ENCODE assay signal across 15 cellular contexts in the genomic region with DNA sequence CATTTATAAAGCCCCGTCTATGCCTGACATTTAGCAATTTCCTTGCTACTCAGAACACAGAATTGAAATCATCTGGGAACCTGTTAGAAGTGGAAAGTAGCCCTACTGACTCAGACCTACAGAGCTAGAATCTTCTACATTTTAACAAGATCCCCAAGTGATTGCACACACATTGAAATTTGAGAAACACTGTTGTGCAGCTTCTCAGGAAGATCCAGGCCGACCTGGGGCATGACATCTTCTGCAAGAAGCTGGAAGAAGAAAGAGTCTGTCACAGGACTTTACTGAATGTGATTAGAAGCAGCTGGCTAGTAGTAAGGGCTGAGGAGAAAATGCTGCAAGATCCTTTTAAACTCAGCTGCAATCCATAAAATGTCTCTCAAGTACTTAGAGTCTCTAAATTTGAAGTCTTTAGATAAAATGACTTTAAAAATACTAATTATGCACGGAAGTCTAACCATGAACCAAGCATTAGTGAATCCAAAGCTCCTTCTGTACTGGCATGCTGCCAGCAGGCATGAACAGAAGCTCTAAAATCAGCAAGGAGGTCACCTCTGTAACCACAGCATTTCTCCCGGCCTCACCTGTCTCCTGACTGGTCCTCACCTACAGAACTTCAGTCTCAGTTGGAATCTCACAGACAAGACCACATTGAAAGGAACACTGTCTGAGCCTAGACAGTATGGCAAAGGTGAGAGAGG.
DNase-seq lines count a peak whose midpoint lies in the region; ATAC-seq, FAIRE-seq and TF ChIP-seq lines count a peak whose summit lies in the region.
"Had no signal": no experiment of that assay in that cellular context is flagged by ENCODE, and none has a peak within 500 bp of the region (broad histone marks: within the 10 kb centered on the region; RNA-seq: fewer than 3 reads in every experiment).

No MANE protein-coding gene starts in this region.

- no peak overlapping the region for H3K27ac ChIP-seq in K562 (ENCODE audit: extremely low read depth, low read depth, low read length)
- H3K27ac ChIP-seq in WERI-Rb-1: no peak overlapping the region
- H3K27ac ChIP-seq: BLaER1 treated with 17β-estradiol and CSF1 and Interleukin-3, amounts not matched to agents 10 nM and 100 nM had no signal

- no peaks in the 10 kb centered on the region for H4K20me1 ChIP-seq in K562 (replicated peaks; ENCODE audit: control insufficient read depth, insufficient read depth, low read length)

- in situ Hi-C loops in K562 (cut with MboI): no loop called here

- CTCF ChIA-PET in K562 (lab: Yijun Ruan, JAX; ENCODE audit: low intra/inter-chr PET ratio): no interaction called here

- intact Hi-C loops in K562 (cut with micrococcal nuclease): no loop called here

- H3K9me1 ChIP-seq in K562 (ENCODE audit: control insufficient read depth, insufficient read depth, low read length): no peaks in the 10 kb centered on the region

- POLR2A ChIA-PET in K562 (lab: Yijun Ruan, JAX): interaction anchor here (1.2 kb wide), 1 partner anchor 25 kb away, joined by 3 read pairs; no protein-coding TSS in a partner anchor

- TF ChIP-seq CTCF in K562 (IDR thresholded peaks at IDR 0.05 in 2 of 3, conservative IDR thresholded peaks at IDR 0.05 in 1 of 3; ENCODE audit: insufficient read depth in 2 of 3, low read depth in 1 of 3, low read length in 3 of 3) (no peak), WERI-Rb-1 (IDR thresholded peaks at IDR 0.05; ENCODE audit: low read depth, low read length) (no peak)

- H2AFZ ChIP-seq in K562 (ENCODE audit: low read depth, low read length): no peak overlapping the region

- ATAC-seq in K562 (no peak), GM18870 (IDR thresholded peaks at IDR 0.05; ENCODE audit: unreplicated experiment) (no peak), GM19463 (IDR thresholded peaks at IDR 0.05; ENCODE audit: unreplicated experiment) (no peak), HG02884 (IDR thresholded peaks at IDR 0.05; ENCODE audit: unreplicated experiment) (no peak)
- ATAC-seq: activated CD8-positive, alpha-beta memory T cell treated with anti-CD3 and anti-CD28 coated beads, Interleukin-2, amount 10 ng/mL, durations not matched to agents 7 days and 5 days had no signal

- no peak for FAIRE-seq in K562 (lab: Jason Lieb, UNC)
- FAIRE-seq: astrocyte had no signal

- no peak for TF ChIP-seq EP300 in K562 (IDR thresholded peaks at IDR 0.05; ENCODE audit: low read length)

- no TSS peak for BruUV-seq in K562 (replicated peaks; lab: Mats Ljungman, UMichigan)

- H3K9me3 ChIP-seq in K562 (replicated peaks; ENCODE audit: control insufficient read depth, insufficient read depth, low read depth, low read length) (no peaks in the 10 kb centered on the region), WERI-Rb-1 (ENCODE audit: severe bottlenecking) (no peaks in the 10 kb centered on the region)

- H3K27me3 ChIP-seq in K562 (ENCODE audit: control insufficient read depth in 2 of 2, insufficient read depth in 2 of 2, low read length in 2 of 2): no peaks in the 10 kb centered on the region
- H3K27me3 ChIP-seq in WERI-Rb-1 (ENCODE audit: insufficient read depth, low read depth, severe bottlenecking): no peaks in the 10 kb centered on the region
- H3K27me3 ChIP-seq: BLaER1 treated with 17β-estradiol and CSF1 and Interleukin-3, amounts not matched to agents 10 nM and 100 nM had no signal

- H3K79me2 ChIP-seq in K562 (ENCODE audit: control insufficient read depth, insufficient read depth, low read length): no peaks in the 10 kb centered on the region

- peak; percentile 49 for DNase-seq in AG08395 (ENCODE audit: low spot score)
- DNase-seq in GM04504 (ENCODE audit: low read depth): peak; percentile 55
- no peak for DNase-seq in K562 (ENCODE audit: extremely low read depth in 1 of 4, low spot score in 3 of 4)
- DNase-seq in iris pigment epithelial cell (ENCODE audit: low read depth): peak; percentile 73
- no peak for DNase-seq in WERI-Rb-1
- DNase-seq: activated CD4-positive, CD25-positive, alpha-beta regulatory T cell; activated CD8-positive, alpha-beta memory T cell treated with anti-CD3 and anti-CD28 coated beads, Interleukin-2, amount 10 ng/mL, durations not matched to agents 7 days and 5 days; cortex of kidney; erythroblast; NCI-H774 had no signal

- no peak overlapping the region for H3K9ac ChIP-seq in K562 (ENCODE audit: insufficient read depth in 1 of 2, low read depth in 2 of 2, low read length in 2 of 2)
- H3K9ac ChIP-seq: BLaER1 treated with 17β-estradiol and CSF1 and Interleukin-3, amounts not matched to agents 10 nM and 100 nM had no signal

- no peak for TF ChIP-seq RAD21 in K562 (CRISPR knock-in tag; conservative IDR thresholded peaks at IDR 0.05 in 1 of 2, IDR thresholded peaks at IDR 0.05 in 1 of 2)

- no peaks in the 10 kb centered on the region for H3K36me3 ChIP-seq in K562 (ENCODE audit: control insufficient read depth, insufficient read depth, low read length)
- peaks cover 19% of the 10 kb centered on the region for H3K36me3 ChIP-seq in WERI-Rb-1

- WGBS in K562 (ENCODE audit: insufficient coverage, low coverage, missing lambda C conversion rate): 16% methylated on average over 4 of the region's 4 CpGs

- H3K4me3 ChIP-seq in K562: no peak overlapping the region
- H3K4me3 ChIP-seq in WERI-Rb-1 (ENCODE audit: low read depth, low read length): no peak overlapping the region
- H3K4me3 ChIP-seq: BLaER1 treated with 17β-estradiol and CSF1 and Interleukin-3, amounts not matched to agents 10 nM and 100 nM had no signal

- H3K4me1 ChIP-seq in K562 (replicated peaks in 1 of 2; ENCODE audit: control insufficient read depth in 2 of 2, insufficient read depth in 2 of 2, low read length in 2 of 2): no peaks in the 10 kb centered on the region

- H3K4me2 ChIP-seq in K562 (ENCODE audit: insufficient read depth, low read length): no peak overlapping the region
- H3K4me2 ChIP-seq: BLaER1 treated with 17β-estradiol and CSF1 and Interleukin-3, amounts not matched to agents 10 nM and 100 nM had no signal

- TF ChIP-seq POLR2A in K562 (conservative IDR thresholded peaks at IDR 0.05): no peak

TF ChIP-seq in K562, 482 proteins besides CTCF, POLR2A, EP300 and RAD21:
- TF ChIP-seq ZNF695 (CRISPR knock-in tag; IDR thresholded peaks at IDR 0.05) (no peak), EZH2 (IDR thresholded peaks at IDR 0.05; ENCODE audit: borderline replicate concordance, low read depth, low read length) (no peak), NFIX (CRISPR knock-in tag; IDR thresholded peaks at IDR 0.05; ENCODE audit: low read depth) (peak; percentile 57; the same call in 1 of the 2 replicates), HLTF (IDR thresholded peaks at IDR 0.05) (no peak), NFIC (IDR thresholded peaks at IDR 0.05) (peak; percentile 87)

Comparison
In these comparisons a context has a peak if more than half of its experiments do, and no peak if none do; other contexts are left out.
1. DNase-seq: peak in AG08395 (single experiment), GM04504 (single experiment) and iris pigment epithelial cell (single experiment); none in K562 (0 of 4) and WERI-Rb-1 (single experiment).